In the genomic region with DNA sequence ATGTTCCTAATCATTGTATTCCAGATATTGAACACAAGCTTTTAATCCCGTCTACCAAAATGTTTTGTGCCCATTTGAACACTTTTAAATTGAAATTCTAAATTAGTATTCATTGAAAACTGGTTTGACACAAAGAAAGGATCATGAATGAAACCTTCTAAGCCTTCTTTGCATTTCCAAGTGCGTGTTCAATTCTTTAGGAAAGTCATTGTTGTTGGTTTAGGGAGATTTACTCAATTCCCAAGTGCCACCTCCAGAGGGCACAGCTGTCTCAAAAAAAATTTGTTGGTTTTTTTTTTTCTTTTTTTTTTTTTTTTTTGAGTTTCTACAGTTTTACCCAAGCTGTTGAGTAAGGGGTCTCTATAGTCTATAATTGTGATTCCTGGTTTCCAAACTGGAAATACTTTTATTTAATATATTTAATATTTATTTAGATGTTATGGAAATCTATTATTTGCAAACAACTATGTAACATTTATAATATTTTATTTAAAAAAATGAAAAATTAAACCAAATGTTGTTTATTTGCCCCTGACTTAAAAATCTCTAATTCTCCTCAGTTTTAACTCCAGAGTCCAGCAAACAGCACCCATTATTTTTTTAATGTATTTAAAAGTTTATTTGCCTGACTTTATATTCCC, we compare ENCODE assay signal across 8 cellular contexts.
DNase-seq lines count a peak whose midpoint lies in the region; ATAC-seq, FAIRE-seq and TF ChIP-seq lines count a peak whose summit lies in the region.

No MANE protein-coding gene starts in this region.

- intact Hi-C loops in K562 (cut with micrococcal nuclease) = loop anchor here (1.0 to 5.0 kb wide), 4 partner anchors 100 to 1410 kb away; no protein-coding TSS in a partner anchor
- intact Hi-C loops in right lobe of liver (cut with DNase I) = no loop called here
- intact Hi-C loops in uterus (cut with DNase I; ENCODE audit: low total_unique reads) = no loop called here

- H3K79me2 ChIP-seq in K562 (ENCODE audit: control insufficient read depth, insufficient read depth, low read length) = no peaks in the 10 kb centered on the region

- no peaks in the 10 kb centered on the region for H3K9me1 ChIP-seq in K562 (ENCODE audit: control insufficient read depth, insufficient read depth, low read length)

- H3K9ac ChIP-seq in K562 (ENCODE audit: insufficient read depth in 1 of 2, low read depth in 2 of 2, low read length in 2 of 2) = no peak overlapping the region

- H3K4me1 ChIP-seq in K562 (replicated peaks in 1 of 2; ENCODE audit: control insufficient read depth in 2 of 2, insufficient read depth in 2 of 2, low read length in 2 of 2) (peaks cover 9 to 11% of the 10 kb centered on the region in 2 experiments), right lobe of liver (peaks cover 0 to 7% (median 3%) of the 10 kb centered on the region in 4 donors), uterus (no peaks in the 10 kb centered on the region)

- peak; percentile 39 to 52; a peak in 3 of 4 replicates for TF ChIP-seq RAD21 in K562 (CRISPR knock-in tag; conservative IDR thresholded peaks at IDR 0.05 in 1 of 2, IDR thresholded peaks at IDR 0.05 in 1 of 2)

- TF ChIP-seq EP300 in K562 (IDR thresholded peaks at IDR 0.05; ENCODE audit: low read length) = no peak

- H3K27me3 ChIP-seq in K562 (ENCODE audit: control insufficient read depth in 2 of 2, insufficient read depth in 2 of 2, low read length in 2 of 2) (peaks cover 0 to 6% of the 10 kb centered on the region in 2 experiments; a peak in 1 of 5 replicates), right lobe of liver (peaks cover 0 to 3% of the 10 kb centered on the region in 2 donors), uterus (no peaks in the 10 kb centered on the region)

- H3K4me2 ChIP-seq in K562 (ENCODE audit: insufficient read depth, low read length) = no peak overlapping the region

- no peak overlapping the region for H2AFZ ChIP-seq in K562 (ENCODE audit: low read depth, low read length)

- in situ Hi-C loops in ACHN (cut with HindIII; ENCODE audit: low pct_ligation_motif_present, low pct_unique_long_range_greater_than_20kb, low sequenced_read_pairs) (loop anchor here (25.0 kb wide), 1 partner anchor 400 kb away; no protein-coding TSS in a partner anchor), K562 (cut with MboI) (loop anchor here (5.0 to 10.0 kb wide), 2 partner anchors 410 to 1408 kb away; no protein-coding TSS in a partner anchor)

- H3K4me3 ChIP-seq in K562 = no peak overlapping the region
- no peak overlapping the region for H3K4me3 ChIP-seq in right lobe of liver
- no peak overlapping the region for H3K4me3 ChIP-seq in uterus

- TF ChIP-seq POLR2A in K562 (conservative IDR thresholded peaks at IDR 0.05) = no peak
- TF ChIP-seq POLR2A in right lobe of liver (IDR thresholded peaks at IDR 0.05) = no peak
- no peak for TF ChIP-seq POLR2A in uterus (IDR thresholded peaks at IDR 0.05)

- FAIRE-seq in K562 (lab: Jason Lieb, UNC) = no peak

- H3K36me3 ChIP-seq in K562 (ENCODE audit: control insufficient read depth, insufficient read depth, low read length) (no peaks in the 10 kb centered on the region), right lobe of liver (no peaks in the 10 kb centered on the region), uterus (no peaks in the 10 kb centered on the region)

- DNase-seq in ACHN (peak; percentile 62), GM04504 (ENCODE audit: low read depth) (peak; percentile 10), NCI-H2081 (lab: John Stamatoyannopoulos, UW) (peak; percentile 71 to 77), K562 (ENCODE audit: extremely low read depth in 1 of 4, low spot score in 3 of 4) (peak; percentile 16 to 32 (median 20)), right lobe of liver (no peak), uterus (no peak), activated gamma-delta T cell treated with Interleukin-2 at 50 U/mL for 16 hours (no peak)

- TF ChIP-seq CTCF in K562 (IDR thresholded peaks at IDR 0.05 in 2 of 3, conservative IDR thresholded peaks at IDR 0.05 in 1 of 3; ENCODE audit: insufficient read depth in 2 of 3, low read depth in 1 of 3, low read length in 3 of 3) (peak; percentile 30 to 57 (median 35); a peak in 3 of 6 replicates), right lobe of liver (IDR thresholded peaks at IDR 0.05) (peak; percentile 25 to 60 (median 52)), uterus (IDR thresholded peaks at IDR 0.05) (peak in 1 of 4 experiments; percentile 14)

- CTCF ChIA-PET in K562 (lab: Yijun Ruan, JAX; ENCODE audit: low intra/inter-chr PET ratio) = interaction anchor here (0.6 to 1.3 kb wide), 5 partner anchors 162 to 1411 kb away, joined by 3 to 10 read pairs (median 4); no protein-coding TSS in a partner anchor

- no peaks in the 10 kb centered on the region; the same call in none of the 2 replicates for H4K20me1 ChIP-seq in K562 (replicated peaks; ENCODE audit: control insufficient read depth, insufficient read depth, low read length)

- H3K9me3 ChIP-seq in K562 (replicated peaks; ENCODE audit: control insufficient read depth, insufficient read depth, low read depth, low read length) (no peaks in the 10 kb centered on the region), right lobe of liver (no peaks in the 10 kb centered on the region), uterus (no peaks in the 10 kb centered on the region)

- no TSS peak for BruUV-seq in K562 (replicated peaks; lab: Mats Ljungman, UMichigan)

- H3K27ac ChIP-seq in K562 (ENCODE audit: extremely low read depth, low read depth, low read length) (no peak overlapping the region), right lobe of liver (no peak overlapping the region), uterus (no peak overlapping the region)

- ATAC-seq in K562 (0 out of 3 replicates have a peak, but pooled peaks have one; percentile 13), right lobe of liver (peak; percentile 39 to 57 (median 44)), HG02981 (IDR thresholded peaks at IDR 0.05; ENCODE audit: unreplicated experiment) (no peak)

- WGBS in K562 (ENCODE audit: insufficient coverage, low coverage, missing lambda C conversion rate) = 15% methylated on average over 2 of the region's 2 CpGs
- WGBS in right lobe of liver (ENCODE audit: insufficient coverage, low coverage, low lambda C conversion rate, missing lambda C conversion rate) = 17% methylated on average over 2 of the region's 2 CpGs

- POLR2A ChIA-PET in K562 (lab: Yijun Ruan, JAX) = no interaction called here

TF ChIP-seq in K562, 482 proteins besides CTCF, POLR2A, EP300 and RAD21:
- TF ChIP-seq IRF2 (CRISPR knock-in tag; IDR thresholded peaks at IDR 0.05) = no peak
- TF ChIP-seq, protein P1, sequence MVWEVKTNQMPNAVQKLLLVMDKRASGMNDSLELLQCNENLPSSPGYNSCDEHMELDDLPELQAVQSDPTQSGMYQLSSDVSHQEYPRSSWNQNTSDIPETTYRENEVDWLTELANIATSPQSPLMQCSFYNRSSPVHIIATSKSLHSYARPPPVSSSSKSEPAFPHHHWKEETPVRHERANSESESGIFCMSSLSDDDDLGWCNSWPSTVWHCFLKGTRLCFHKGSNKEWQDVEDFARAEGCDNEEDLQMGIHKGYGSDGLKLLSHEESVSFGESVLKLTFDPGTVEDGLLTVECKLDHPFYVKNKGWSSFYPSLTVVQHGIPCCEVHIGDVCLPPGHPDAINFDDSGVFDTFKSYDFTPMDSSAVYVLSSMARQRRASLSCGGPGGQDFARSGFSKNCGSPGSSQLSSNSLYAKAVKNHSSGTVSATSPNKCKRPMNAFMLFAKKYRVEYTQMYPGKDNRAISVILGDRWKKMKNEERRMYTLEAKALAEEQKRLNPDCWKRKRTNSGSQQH (CRISPR knock-in tag; IDR thresholded peaks at IDR 0.05) = no peak
- TF ChIP-seq RB1 (IDR thresholded peaks at IDR 0.05; ENCODE audit: low read depth) = no peak
- TF ChIP-seq ZNF384 (IDR thresholded peaks at IDR 0.05; ENCODE audit: low read depth, low read length) = peak; percentile 96
- TF ChIP-seq, protein P2, sequence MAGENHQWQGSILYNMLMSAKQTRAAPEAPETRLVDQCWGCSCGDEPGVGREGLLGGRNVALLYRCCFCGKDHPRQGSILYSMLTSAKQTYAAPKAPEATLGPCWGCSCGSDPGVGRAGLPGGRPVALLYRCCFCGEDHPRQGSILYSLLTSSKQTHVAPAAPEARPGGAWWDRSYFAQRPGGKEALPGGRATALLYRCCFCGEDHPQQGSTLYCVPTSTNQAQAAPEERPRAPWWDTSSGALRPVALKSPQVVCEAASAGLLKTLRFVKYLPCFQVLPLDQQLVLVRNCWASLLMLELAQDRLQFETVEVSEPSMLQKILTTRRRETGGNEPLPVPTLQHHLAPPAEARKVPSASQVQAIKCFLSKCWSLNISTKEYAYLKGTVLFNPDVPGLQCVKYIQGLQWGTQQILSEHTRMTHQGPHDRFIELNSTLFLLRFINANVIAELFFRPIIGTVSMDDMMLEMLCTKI (IDR thresholded peaks at IDR 0.05; ENCODE audit: partially characterized antibody) = no peak
- no peak for TF ChIP-seq ZNF785 (CRISPR knock-in tag; IDR thresholded peaks at IDR 0.05)

Comparison
In these comparisons a context has a peak if more than half of its experiments do, and no peak if none do; other contexts are left out.
1. DNase-seq: peak in ACHN (single experiment), GM04504 (single experiment), NCI-H2081 (2 of 2) and K562 (4 of 4); none in right lobe of liver (0 of 3), uterus (0 of 2) and activated gamma-delta T cell treated with Interleukin-2 at 50 U/mL for 16 hours (single experiment).